ENCODE assay signal across 9 cellular contexts in the genomic region with DNA sequence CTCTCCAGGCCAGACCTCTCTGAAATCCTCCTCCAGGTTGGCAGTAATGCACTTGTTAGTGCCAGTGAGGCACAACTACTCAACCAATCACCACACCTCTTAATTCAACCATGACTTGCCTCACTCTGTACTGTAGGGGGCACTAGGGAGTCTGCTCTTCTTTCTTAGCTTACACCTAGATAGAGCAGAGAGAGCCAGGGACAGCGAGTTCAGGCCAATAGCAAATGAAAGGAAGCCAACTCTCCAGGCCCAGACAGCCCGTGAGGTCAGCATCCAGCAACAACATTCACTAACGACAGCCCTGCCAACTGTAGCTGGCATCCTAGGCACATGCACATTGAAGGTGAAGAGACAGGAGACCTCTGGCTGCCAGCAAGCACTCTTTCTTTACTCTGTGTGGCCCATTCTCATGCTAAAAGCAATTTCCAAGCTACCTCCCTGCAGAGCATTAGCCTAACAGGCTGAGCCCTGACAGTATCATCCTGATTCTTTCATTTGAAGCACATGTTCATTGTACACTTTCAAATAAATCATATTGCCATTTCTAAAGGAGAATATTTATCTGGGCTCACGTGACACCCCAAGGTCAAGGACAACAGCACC.
A peak's percentile ranks its signal among the peaks of the same experiment; 100 is the strongest.
DNase-seq lines count a peak whose midpoint lies in the region; ATAC-seq and TF ChIP-seq lines count a peak whose summit lies in the region.
"Had no signal": no experiment of that assay in that cellular context is flagged by ENCODE, and none has a peak within 500 bp of the region (broad histone marks: within the 10 kb centered on the region; RNA-seq: fewer than 3 reads in every experiment).

No MANE protein-coding gene starts in this region.

- H3K9ac ChIP-seq in mesenchymal stem cell (ENCODE audit: low read length): no peak overlapping the region

- no peak overlapping the region for H3K23ac ChIP-seq in mesenchymal stem cell (ENCODE audit: low read length in 2 of 2)

- H3K27ac ChIP-seq in 22Rv1 (no peak overlapping the region), lower lobe of right lung (no peak overlapping the region), mesenchymal stem cell (ENCODE audit: low read length, poor library complexity, severe bottlenecking) (no peak overlapping the region)

- no peaks in the 10 kb centered on the region for H3K79me1 ChIP-seq in mesenchymal stem cell (replicated peaks; ENCODE audit: low read length, poor library complexity, severe bottlenecking)

- H3K4me3 ChIP-seq in lower lobe of right lung (no peak overlapping the region), mesenchymal stem cell (ENCODE audit: insufficient read depth in 1 of 2, low read depth in 1 of 2, low read length in 2 of 2) (no peak overlapping the region)

- H3K4me3 Mint-ChIP-seq in chondrocyte (ENCODE audit: unreplicated experiment): no peak overlapping the region

- no peak overlapping the region for H4K91ac ChIP-seq in mesenchymal stem cell (ENCODE audit: low read length)

- H3K27me3 ChIP-seq in lower lobe of right lung (ENCODE audit: low read depth) (no peaks in the 10 kb centered on the region), mesenchymal stem cell (ENCODE audit: control insufficient read depth in 1 of 2, insufficient read depth in 1 of 2, low read length in 2 of 2) (peaks cover 0 to 26% of the 10 kb centered on the region in 2 experiments)

- no peak overlapping the region for H2BK15ac ChIP-seq in mesenchymal stem cell (ENCODE audit: low read depth, poor library complexity, severe bottlenecking)

- H3K4me1 Mint-ChIP-seq in chondrocyte (ENCODE audit: low read depth): no peaks in the 10 kb centered on the region

- no peak overlapping the region for H3K18ac ChIP-seq in mesenchymal stem cell (ENCODE audit: low read depth in 1 of 2, low read length in 2 of 2)

- intact Hi-C loops in lower lobe of right lung (cut with DNase I): no loop called here

- peaks cover 2% of the 10 kb centered on the region for H3K9me3 Mint-ChIP-seq in chondrocyte (ENCODE audit: low read depth)

- no peak overlapping the region for H2BK5ac ChIP-seq in mesenchymal stem cell (ENCODE audit: low read depth, low read length, poor library complexity, severe bottlenecking)

- no peak overlapping the region for H3K27ac Mint-ChIP-seq in chondrocyte (ENCODE audit: unreplicated experiment)

- H3K4ac ChIP-seq in mesenchymal stem cell (ENCODE audit: low read depth in 1 of 2, low read length in 2 of 2): no peak overlapping the region

- H3K4me2 ChIP-seq in mesenchymal stem cell (ENCODE audit: low read length, poor library complexity, severe bottlenecking): no peak overlapping the region

- H3K14ac ChIP-seq in mesenchymal stem cell (ENCODE audit: low read length in 2 of 2): no peak overlapping the region

- DNase-seq in HT1080 (ENCODE audit: low read depth) (peak; percentile 3), chondrocyte (ENCODE audit: low spot score) (no peak), NCI-H2107 treated with DMSO at 0.1 percent for 48 hours (lab: John Stamatoyannopoulos, UW; ENCODE audit: unreplicated experiment) (no peak), lower lobe of right lung (no peak), DMS114 treated with DMSO at 0.1 percent for 48 hours (lab: John Stamatoyannopoulos, UW; ENCODE audit: unreplicated experiment) (no peak), mesenchymal stem cell (no peak)
- DNase-seq: COR-L47 had no signal

- no peak overlapping the region for H4K8ac ChIP-seq in mesenchymal stem cell (ENCODE audit: low read length)

- peak; percentile 66 for TF ChIP-seq CTCF in 22Rv1 (IDR thresholded peaks at IDR 0.05)
- TF ChIP-seq CTCF in chondrocyte (IDR thresholded peaks at IDR 0.05): peak; percentile 34
- no peak for TF ChIP-seq CTCF in lower lobe of right lung (IDR thresholded peaks at IDR 0.05)

- no peak overlapping the region for H2AFZ ChIP-seq in mesenchymal stem cell (ENCODE audit: low read depth, low read length)

- no peaks in the 10 kb centered on the region for H3K27me3 Mint-ChIP-seq in chondrocyte (ENCODE audit: low read depth)

- H2AK5ac ChIP-seq in mesenchymal stem cell (ENCODE audit: low read length, severe bottlenecking): no peak overlapping the region

- 73% methylated on average over 4 of the region's 4 CpGs for WGBS in mesenchymal stem cell

- H2BK120ac ChIP-seq in mesenchymal stem cell (ENCODE audit: low read depth, low read length): no peak overlapping the region

- H3K36me3 ChIP-seq in lower lobe of right lung (no peaks in the 10 kb centered on the region), mesenchymal stem cell (ENCODE audit: control insufficient read depth in 1 of 2, insufficient read depth in 2 of 2, low read depth in 1 of 2, low read length in 2 of 2) (no peaks in the 10 kb centered on the region)

- no peaks in the 10 kb centered on the region for H3K4me1 ChIP-seq in lower lobe of right lung
- no peaks in the 10 kb centered on the region for H3K4me1 ChIP-seq in mesenchymal stem cell (ENCODE audit: control insufficient read depth, insufficient read depth, low read depth, low read length)

- ATAC-seq in GM19023 (IDR thresholded peaks at IDR 0.05; ENCODE audit: unreplicated experiment): peak; percentile 63
- no peak for ATAC-seq in lower lobe of right lung

- no peak overlapping the region for H2BK12ac ChIP-seq in mesenchymal stem cell (ENCODE audit: low read length in 2 of 2)

- no peaks in the 10 kb centered on the region for H3K36me3 Mint-ChIP-seq in chondrocyte (ENCODE audit: low read depth)

- H3K9me3 ChIP-seq in lower lobe of right lung (no peaks in the 10 kb centered on the region), mesenchymal stem cell (ENCODE audit: control insufficient read depth, low read length) (peaks cover 6% of the 10 kb centered on the region)
